In the genomic region with DNA sequence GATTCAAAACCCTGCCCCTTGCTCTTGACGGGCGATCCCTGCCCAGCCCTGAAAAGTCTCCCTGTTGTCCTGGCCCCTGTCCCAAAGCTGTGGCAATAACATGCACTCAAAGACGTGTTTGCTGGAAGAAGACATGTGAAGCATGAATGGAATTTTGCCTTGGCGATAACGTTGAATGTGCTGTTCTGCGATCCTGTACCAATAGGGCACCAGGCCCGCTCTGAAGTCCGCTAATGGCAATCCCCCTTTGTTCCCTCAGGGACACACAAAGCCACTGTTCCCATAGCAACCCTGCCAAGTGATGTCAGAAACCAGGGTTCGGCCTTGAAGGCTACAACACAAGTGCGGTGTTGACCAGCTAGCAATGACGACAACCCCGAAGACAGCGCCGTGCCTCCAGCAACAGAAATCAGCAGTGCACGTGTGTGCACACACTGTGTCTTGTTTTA, we compare ENCODE assay signal across 11 cellular contexts.
DNase-seq lines count a peak whose midpoint lies in the region; ATAC-seq and TF ChIP-seq lines count a peak whose summit lies in the region.
"Had no signal": no experiment of that assay in that cellular context is flagged by ENCODE, and none has a peak within 500 bp of the region (broad histone marks: within the 10 kb centered on the region; RNA-seq: fewer than 3 reads in every experiment).

No MANE protein-coding gene starts in this region.

- H3K4me3 Mint-ChIP-seq in activated naive CD4-positive, alpha-beta T cell treated with anti-CD3 and anti-CD28 coated beads, Interleukin-2, amount 10 ng/mL, durations not matched to agents 7 days and 5 days, result no peak overlapping the region
- H3K4me3 Mint-ChIP-seq: CD8-positive, alpha-beta T cell had no signal

- peak overlapping the region; percentile 45 for H2AFZ ChIP-seq in osteoblast (ENCODE audit: low read length)

- peaks cover 22% of the 10 kb centered on the region for H3K27me3 Mint-ChIP-seq in activated naive CD4-positive, alpha-beta T cell treated with anti-CD3 and anti-CD28 coated beads, Interleukin-2, amount 10 ng/mL, durations not matched to agents 7 days and 5 days

- H3K27ac ChIP-seq in heart right ventricle (peak overlapping the region in 8 of 10 donors; percentile 13 to 61 (median 48)), osteoblast (ENCODE audit: low read depth, low read length) (peak overlapping the region; percentile 34)
- H3K27ac ChIP-seq: neutrophil had no signal

- no peaks in the 10 kb centered on the region for H3K36me3 Mint-ChIP-seq in activated naive CD4-positive, alpha-beta T cell treated with anti-CD3 and anti-CD28 coated beads, Interleukin-2, amount 10 ng/mL, durations not matched to agents 7 days and 5 days
- H3K36me3 Mint-ChIP-seq: activated naive CD4-positive, alpha-beta T cell treated with anti-CD3 and anti-CD28 coated beads, Interleukin-2, amount 50 U/mL, for 72 hours; CD8-positive, alpha-beta T cell had no signal

- ATAC-seq in heart right ventricle (peak; percentile 79 to 97 (median 88)), mucosa of descending colon (no peak), HG03520 (IDR thresholded peaks at IDR 0.05; ENCODE audit: unreplicated experiment) (no peak)
- ATAC-seq: activated naive CD4-positive, alpha-beta T cell treated with anti-CD3 and anti-CD28 coated beads, Interleukin-2, amount 50 U/mL, for 72 hours; CD8-positive, alpha-beta T cell had no signal

- no peaks in the 10 kb centered on the region for H3K36me3 ChIP-seq in heart right ventricle
- H3K36me3 ChIP-seq in osteoblast (ENCODE audit: insufficient read depth, low read length), result no peaks in the 10 kb centered on the region
- no peaks in the 10 kb centered on the region for H3K36me3 ChIP-seq in mucosa of descending colon (ENCODE audit: low read depth)
- H3K36me3 ChIP-seq: neutrophil had no signal

- peak overlapping the region; percentile 43 for H3K4me2 ChIP-seq in osteoblast (ENCODE audit: insufficient read depth, low read length)

- intact Hi-C loops in heart right ventricle (cut with DNase I), result loop anchor here in 2 of 10 donors (5.0 to 10.0 kb wide), 2 partner anchors 72 to 404 kb away; no protein-coding TSS in a partner anchor
- intact Hi-C loops in mucosa of descending colon (cut with DNase I, micrococcal nuclease), result no loop called here

- no peak for TF ChIP-seq CTCF in heart right ventricle (IDR thresholded peaks at IDR 0.05)
- no peak for TF ChIP-seq CTCF in osteoblast (IDR thresholded peaks at IDR 0.05; ENCODE audit: extremely low read depth, low read depth, low read length)
- TF ChIP-seq CTCF in mucosa of descending colon (IDR thresholded peaks at IDR 0.05), result no peak

- CTCF ChIA-PET in activated naive CD4-positive, alpha-beta T cell treated with anti-CD3 and anti-CD28 coated beads, Interleukin-2, amount 10 ng/mL, durations not matched to agents 7 days and 5 days (lab: Charles Lee), result no interaction called here

- DNase-seq in AG20443 (ENCODE audit: low spot score), result peak; percentile 94
- DNase-seq in anterior cingulate cortex (lab: John Stamatoyannopoulos, UW), result peak in 47 of 58 donors; percentile 12 to 83 (median 52)
- peak; percentile 58 to 73 for DNase-seq in heart right ventricle
- DNase-seq in osteoblast (ENCODE audit: insufficient read length, low spot score, missing footprints), result no peak
- no peak for DNase-seq in mucosa of descending colon
- DNase-seq in NCI-H446 treated with DMSO at 0.1 percent for 48 hours (lab: John Stamatoyannopoulos, UW), result no peak
- no peak for DNase-seq in activated naive CD4-positive, alpha-beta T cell treated with anti-CD3 and anti-CD28 coated beads, Interleukin-2, amount 10 ng/mL, durations not matched to agents 7 days and 5 days
- DNase-seq: CD8-positive, alpha-beta T cell had no signal

- H3K4me1 ChIP-seq in heart right ventricle, result peaks cover 0 to 30% (median 4%) of the 10 kb centered on the region in 9 donors
- H3K4me1 ChIP-seq in osteoblast (ENCODE audit: insufficient read depth, low read length), result peaks cover 4% of the 10 kb centered on the region
- no peaks in the 10 kb centered on the region for H3K4me1 ChIP-seq in mucosa of descending colon (ENCODE audit: low read depth)

- H3K9me3 Mint-ChIP-seq in activated naive CD4-positive, alpha-beta T cell treated with anti-CD3 and anti-CD28 coated beads, Interleukin-2, amount 10 ng/mL, durations not matched to agents 7 days and 5 days, result no peaks in the 10 kb centered on the region
- H3K9me3 Mint-ChIP-seq: activated naive CD4-positive, alpha-beta T cell treated with anti-CD3 and anti-CD28 coated beads, Interleukin-2, amount 50 U/mL, for 72 hours; CD8-positive, alpha-beta T cell had no signal

- H3K27ac Mint-ChIP-seq in activated naive CD4-positive, alpha-beta T cell treated with anti-CD3 and anti-CD28 coated beads, Interleukin-2, amount 10 ng/mL, durations not matched to agents 7 days and 5 days, result no peak overlapping the region
- H3K27ac Mint-ChIP-seq: activated naive CD4-positive, alpha-beta T cell treated with anti-CD3 and anti-CD28 coated beads, Interleukin-2, amount 50 U/mL, for 72 hours; CD8-positive, alpha-beta T cell had no signal

- H3K4me1 Mint-ChIP-seq in activated naive CD4-positive, alpha-beta T cell treated with anti-CD3 and anti-CD28 coated beads, Interleukin-2, amount 10 ng/mL, durations not matched to agents 7 days and 5 days, result no peaks in the 10 kb centered on the region

- no peaks in the 10 kb centered on the region for H3K9me3 ChIP-seq in heart right ventricle
- no peaks in the 10 kb centered on the region for H3K9me3 ChIP-seq in osteoblast (ENCODE audit: low read depth, low read length)
- H3K9me3 ChIP-seq in mucosa of descending colon, result no peaks in the 10 kb centered on the region
- H3K9me3 ChIP-seq: neutrophil had no signal

- no peak overlapping the region for H3K4me3 ChIP-seq in heart right ventricle
- H3K4me3 ChIP-seq in osteoblast (ENCODE audit: insufficient read depth, low read length), result peak overlapping the region; percentile 10
- no peak overlapping the region for H3K4me3 ChIP-seq in mucosa of descending colon

- no peaks in the 10 kb centered on the region for H3K79me2 ChIP-seq in osteoblast (ENCODE audit: insufficient read depth, low read length)

- 41 to 42% methylated on average over 15 of the region's 15 CpGs for WGBS in heart right ventricle, 2 donors

- no peaks in the 10 kb centered on the region for H4K20me1 ChIP-seq in osteoblast (ENCODE audit: insufficient read depth, low read length)

- H3K27me3 ChIP-seq in heart right ventricle (no peaks in the 10 kb centered on the region), osteoblast (ENCODE audit: insufficient read depth, low read length) (no peaks in the 10 kb centered on the region)

Comparison
In these comparisons a context has a peak if more than half of its experiments do, and no peak if none do; other contexts are left out.
1. DNase-seq: peak in AG20443 (single experiment), anterior cingulate cortex (47 of 58) and heart right ventricle (2 of 2); none in osteoblast (single experiment), mucosa of descending colon (0 of 3), NCI-H446 treated with DMSO at 0.1 percent for 48 hours (single experiment) and activated naive CD4-positive, alpha-beta T cell treated with anti-CD3 and anti-CD28 coated beads, Interleukin-2, amount 10 ng/mL, durations not matched to agents 7 days and 5 days (single experiment).
2. ATAC-seq: peak in heart right ventricle (8 of 8); none in mucosa of descending colon (single experiment) and HG03520 (single experiment).